ENCODE assay signal across 13 cellular contexts in the genomic region with DNA sequence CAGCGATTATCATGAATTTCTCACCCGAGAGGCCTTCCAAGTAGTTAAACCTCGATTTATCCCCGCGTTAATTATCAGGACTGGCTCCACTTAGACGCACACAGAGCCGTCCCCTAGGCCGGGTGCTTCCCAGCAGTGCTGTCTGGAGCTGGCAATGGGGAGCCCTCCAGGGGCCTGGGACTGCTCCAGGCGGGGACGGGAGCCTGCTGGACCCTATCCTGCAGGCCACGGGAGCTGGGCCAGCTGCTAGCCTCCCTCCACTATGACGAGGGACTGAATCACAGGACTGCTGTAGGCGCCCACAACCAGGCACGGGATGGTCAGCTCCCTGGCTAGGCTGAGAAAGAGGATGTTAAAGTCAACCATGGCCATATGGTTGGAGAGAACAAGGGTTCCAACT.
A peak's percentile ranks its signal among the peaks of the same experiment; 100 is the strongest.
DNase-seq lines count a peak whose midpoint lies in the region; ATAC-seq and TF ChIP-seq lines count a peak whose summit lies in the region.
"Had no signal": no experiment of that assay in that cellular context is flagged by ENCODE, and none has a peak within 500 bp of the region (broad histone marks: within the 10 kb centered on the region; RNA-seq: fewer than 3 reads in every experiment).

No MANE protein-coding gene starts in this region.

- WGBS in lung, 2 donors: 84 to 90% methylated on average over 14 of the region's 14 CpGs

- peaks cover 15% of the 10 kb centered on the region for H3K4me1 Mint-ChIP-seq in HFFc6 (ENCODE audit: low read depth)
- peaks cover 16% of the 10 kb centered on the region for H3K4me1 Mint-ChIP-seq in central memory CD8-positive, alpha-beta T cell
- H3K4me1 Mint-ChIP-seq: activated B cell treated with CpG ODN at 0.5 μM for 24 hours had no signal

- H3K9me3 ChIP-seq in lung (ENCODE audit: control insufficient read depth in 2 of 2, insufficient read depth in 1 of 2, low read length in 1 of 2): no peaks in the 10 kb centered on the region
- H3K9me3 ChIP-seq: prostate gland had no signal

- DNase-seq in HFFc6: peak; percentile 84
- no peak for DNase-seq in central memory CD8-positive, alpha-beta T cell (ENCODE audit: low spot score in 2 of 2)
- DNase-seq in lung (ENCODE audit: low spot score): peak; percentile 44
- no peak for DNase-seq in NCI-H510A treated with DMSO at 0.1 percent for 48 hours (lab: John Stamatoyannopoulos, UW)
- no peak for DNase-seq in NCI-H345 treated with DMSO at 0.1 percent for 48 hours (lab: John Stamatoyannopoulos, UW; ENCODE audit: unreplicated experiment)
- DNase-seq in RPMI8226: no peak
- DNase-seq: activated B cell treated with CpG ODN at 0.5 μM for 24 hours; activated gamma-delta T cell treated with Interleukin-2 at 50 U/mL for 16 hours; effector memory CD4-positive, alpha-beta T cell; NCI-H1694 treated with DMSO at 0.1 percent for 48 hours; PC-9 had no signal

- H3K27ac ChIP-seq in lung (ENCODE audit: low read depth in 1 of 2, low read length in 1 of 2): no peak overlapping the region
- H3K27ac ChIP-seq: PC-9, prostate gland had no signal

- peaks cover 4% of the 10 kb centered on the region; the same call in 1 of the 2 replicates for H3K36me3 Mint-ChIP-seq in HFFc6 (ENCODE audit: low read depth)
- peaks cover 9% of the 10 kb centered on the region for H3K36me3 Mint-ChIP-seq in central memory CD8-positive, alpha-beta T cell (ENCODE audit: insufficient read depth)

- peak overlapping the region; percentile 63 for H3K4me3 Mint-ChIP-seq in HFFc6
- H3K4me3 Mint-ChIP-seq in central memory CD8-positive, alpha-beta T cell: no peak overlapping the region
- H3K4me3 Mint-ChIP-seq: activated B cell treated with CpG ODN at 0.5 μM for 24 hours had no signal

- no peak for TF ChIP-seq CTCF in HFFc6 (IDR thresholded peaks at IDR 0.05)
- TF ChIP-seq CTCF in lung (IDR thresholded peaks at IDR 0.05; ENCODE audit: control extremely low read depth, extremely low read depth): no peak

- H3K36me3 ChIP-seq in lung (ENCODE audit: control insufficient read depth in 2 of 2, insufficient read depth in 2 of 2, low read length in 2 of 2): peaks cover 0 to 23% of the 10 kb centered on the region in 2 donors
- H3K36me3 ChIP-seq: prostate gland had no signal

- H3K27me3 ChIP-seq in lung (ENCODE audit: control insufficient read depth, insufficient read depth): no peaks in the 10 kb centered on the region

- no peaks in the 10 kb centered on the region for H3K9me3 Mint-ChIP-seq in HFFc6
- H3K9me3 Mint-ChIP-seq in central memory CD8-positive, alpha-beta T cell: no peaks in the 10 kb centered on the region
- H3K9me3 Mint-ChIP-seq: activated B cell treated with CpG ODN at 0.5 μM for 24 hours had no signal

- H3K4me3 ChIP-seq in lung: no peak overlapping the region
- H3K4me3 ChIP-seq: PC-9, prostate gland had no signal

- H3K27ac Mint-ChIP-seq in HFFc6: peak overlapping the region; percentile 93
- peak overlapping the region; percentile 82 for H3K27ac Mint-ChIP-seq in central memory CD8-positive, alpha-beta T cell (ENCODE audit: low read depth)
- H3K27ac Mint-ChIP-seq: activated B cell treated with CpG ODN at 0.5 μM for 24 hours had no signal

- ATAC-seq in central memory CD8-positive, alpha-beta T cell (replicated peaks; ENCODE audit: extremely low read depth, poor library complexity, severe bottlenecking): no peak
- ATAC-seq in lung (ENCODE audit: insufficient read depth, low FRiP score) (peak; percentile 49), GM21529 (IDR thresholded peaks at IDR 0.05; ENCODE audit: unreplicated experiment) (no peak)

- peaks cover 0 to 10% of the 10 kb centered on the region in 2 donors for H3K4me1 ChIP-seq in lung (ENCODE audit: control insufficient read depth in 2 of 2, insufficient read depth in 2 of 2, low read length in 2 of 2)
- H3K4me1 ChIP-seq: prostate gland had no signal

- no peaks in the 10 kb centered on the region; the same call in 1 of the 2 replicates for H3K27me3 Mint-ChIP-seq in HFFc6 (ENCODE audit: insufficient read depth)
- H3K27me3 Mint-ChIP-seq in central memory CD8-positive, alpha-beta T cell: no peaks in the 10 kb centered on the region
- H3K27me3 Mint-ChIP-seq: activated B cell treated with CpG ODN at 0.5 μM for 24 hours had no signal

Comparison
In these comparisons a context has a peak if more than half of its experiments do, and no peak if none do; other contexts are left out.
1. DNase-seq: peak in HFFc6 (single experiment) and lung (single experiment); none in central memory CD8-positive, alpha-beta T cell (0 of 2), NCI-H510A treated with DMSO at 0.1 percent for 48 hours (single experiment), NCI-H345 treated with DMSO at 0.1 percent for 48 hours (single experiment) and RPMI8226 (single experiment).